In genomic region chr10:16856567-16856966, GRCh38 we compare ENCODE assay signal across 1 cellular context.
TF ChIP-seq lines count a peak whose summit lies in the region.

No MANE protein-coding gene starts in this region.

TF ChIP-seq in H1, 55 proteins besides CTCF, POLR2A, EP300 and RAD21:
- TF ChIP-seq JUN (IDR thresholded peaks at IDR 0.05; ENCODE audit: low read depth, low read length) (no peak), SAP30 (IDR thresholded peaks at IDR 0.05; ENCODE audit: insufficient read depth, insufficient replicate concordance, low read length) (no peak), KDM5A (IDR thresholded peaks at IDR 0.05; ENCODE audit: low read length) (no peak), BCL11A (IDR thresholded peaks at IDR 0.05; ENCODE audit: low read depth in 2 of 2, low read length in 2 of 2) (no peak), SP4 (IDR thresholded peaks at IDR 0.05; ENCODE audit: low read length) (no peak), TBP (IDR thresholded peaks at IDR 0.05; ENCODE audit: low read depth, low read length) (no peak), SRF (IDR thresholded peaks at IDR 0.05; ENCODE audit: low read depth, low read length) (no peak), MAFK (IDR thresholded peaks at IDR 0.05; ENCODE audit: low read depth, low read length) (no peak), KDM1A (IDR thresholded peaks at IDR 0.05; ENCODE audit: borderline replicate concordance, low read length) (no peak), SP1 (IDR thresholded peaks at IDR 0.05; ENCODE audit: low read depth, low read length) (no peak), ATF3 (IDR thresholded peaks at IDR 0.05; ENCODE audit: insufficient read depth, low read depth, low read length) (no peak)
- TF ChIP-seq, protein P1, sequence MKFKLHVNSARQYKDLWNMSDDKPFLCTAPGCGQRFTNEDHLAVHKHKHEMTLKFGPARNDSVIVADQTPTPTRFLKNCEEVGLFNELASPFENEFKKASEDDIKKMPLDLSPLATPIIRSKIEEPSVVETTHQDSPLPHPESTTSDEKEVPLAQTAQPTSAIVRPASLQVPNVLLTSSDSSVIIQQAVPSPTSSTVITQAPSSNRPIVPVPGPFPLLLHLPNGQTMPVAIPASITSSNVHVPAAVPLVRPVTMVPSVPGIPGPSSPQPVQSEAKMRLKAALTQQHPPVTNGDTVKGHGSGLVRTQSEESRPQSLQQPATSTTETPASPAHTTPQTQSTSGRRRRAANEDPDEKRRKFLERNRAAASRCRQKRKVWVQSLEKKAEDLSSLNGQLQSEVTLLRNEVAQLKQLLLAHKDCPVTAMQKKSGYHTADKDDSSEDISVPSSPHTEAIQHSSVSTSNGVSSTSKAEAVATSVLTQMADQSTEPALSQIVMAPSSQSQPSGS (IDR thresholded peaks at IDR 0.05; ENCODE audit: low read length), result no peak
TF ChIP-seq in H1: peak in this region for 0.
